In the genomic region with DNA sequence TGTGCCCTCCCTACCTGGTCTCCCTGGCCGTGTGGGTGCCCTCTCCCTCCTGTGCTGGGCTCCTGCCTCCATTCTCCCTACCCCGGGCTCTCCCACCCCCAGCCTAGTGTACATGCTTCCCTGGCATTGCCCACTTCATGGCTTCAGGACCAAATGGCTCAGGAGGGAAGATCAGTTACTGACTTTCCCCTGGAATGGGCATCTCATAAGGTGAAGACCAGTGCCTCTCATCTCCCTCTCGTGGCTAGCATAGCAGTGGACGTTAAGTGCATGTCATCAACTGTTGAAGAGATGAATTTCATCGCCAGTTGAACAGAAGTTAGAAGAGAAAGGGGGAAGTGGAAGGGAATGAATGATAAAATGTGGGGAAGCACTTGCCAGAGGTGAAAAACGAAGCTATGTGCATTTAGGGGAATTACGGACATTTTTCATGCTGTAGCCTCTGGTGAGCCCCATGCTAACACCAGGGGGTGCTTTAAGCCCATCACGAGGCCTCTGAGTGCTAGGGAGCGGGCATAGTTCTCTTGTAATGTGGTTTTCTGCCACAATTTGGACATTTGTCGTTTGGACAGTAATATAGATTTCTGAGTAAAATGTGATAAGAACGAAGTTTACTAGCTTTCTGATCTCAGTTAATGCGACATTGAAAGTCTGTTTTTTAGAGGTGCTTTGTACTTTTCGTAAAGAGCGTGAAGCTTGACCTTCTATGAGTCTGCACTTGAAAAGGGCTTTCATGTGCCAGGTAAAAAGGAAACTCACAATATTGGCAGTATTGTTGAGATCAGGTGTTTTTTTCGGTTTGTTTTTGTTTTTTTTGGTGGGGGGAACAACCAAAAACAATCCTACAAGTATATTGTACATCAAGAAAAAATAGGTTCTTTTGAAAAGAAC, we compare ENCODE assay signal across 8 cellular contexts. TPM values are rescaled to one million over a fixed set of nuclear protein-coding genes. Genes with fewer than 3 reads are reported as not detected.
DNase-seq lines count a peak whose midpoint lies in the region; ATAC-seq and TF ChIP-seq lines count a peak whose summit lies in the region.

No MANE protein-coding gene starts in this region.

- H3K14ac ChIP-seq in trophoblast cell (ENCODE audit: low read length), result no peak overlapping the region

- no peak overlapping the region for H4K12ac ChIP-seq in trophoblast cell (ENCODE audit: low read depth, low read length)

- H3K79me2 ChIP-seq in GM23338 (replicated peaks; ENCODE audit: insufficient read depth) (no peaks in the 10 kb centered on the region), trophoblast cell (ENCODE audit: control insufficient read depth, insufficient read depth, low read length, poor library complexity) (no peaks in the 10 kb centered on the region)

- H3K27me3 ChIP-seq in BE2C (no peaks in the 10 kb centered on the region), GM23338 (ENCODE audit: insufficient read depth) (no peaks in the 10 kb centered on the region), trophoblast cell (ENCODE audit: insufficient read depth, low read length) (no peaks in the 10 kb centered on the region)

- no peaks in the 10 kb centered on the region for H3K4me1 Mint-ChIP-seq in GM23338

- H2BK5ac ChIP-seq in trophoblast cell (ENCODE audit: low read depth, low read length, poor library complexity), result no peak overlapping the region

- WGBS in trophoblast cell (ENCODE audit: extremely low coverage, insufficient coverage, insufficient read length), result no CpG with 5 or more reads among the region's 15 CpGs

- no peak overlapping the region for H3K18ac ChIP-seq in trophoblast cell (ENCODE audit: low read length)

- H3K36me3 Mint-ChIP-seq in GM23338 (ENCODE audit: low read depth), result peaks cover 3% of the 10 kb centered on the region; the same call in 2 of the 3 replicates

- no peak overlapping the region for H2AK5ac ChIP-seq in trophoblast cell (ENCODE audit: low read length)

- no peak overlapping the region for H3K4me3 Mint-ChIP-seq in GM23338

- no peak overlapping the region for H3K9ac ChIP-seq in trophoblast cell (ENCODE audit: low read length)

- peak; percentile 69 for DNase-seq in BE2C
- DNase-seq in GM23338 (ENCODE audit: low spot score), result peak; percentile 74
- peak; percentile 66 to 86 for DNase-seq in NOMO-1 (lab: John Stamatoyannopoulos, UW; ENCODE audit: unreplicated experiment in 2 of 2)
- DNase-seq in activated T-cell treated with anti-CD3 and anti-CD28 coated beads for 24 hours (ENCODE audit: low read depth), result peak; percentile 31
- peak; percentile 81 for DNase-seq in fibroblast of pulmonary artery (ENCODE audit: low read depth)
- DNase-seq in trophoblast cell, result peak; percentile 36 to 75

- H3K4me1 ChIP-seq in BE2C, result no peaks in the 10 kb centered on the region
- H3K4me1 ChIP-seq in GM23338 (ENCODE audit: insufficient read depth), result no peaks in the 10 kb centered on the region
- H3K4me1 ChIP-seq in trophoblast cell (ENCODE audit: control insufficient read depth in 1 of 2, insufficient read depth in 2 of 2, low read length in 2 of 2), result no peaks in the 10 kb centered on the region

- H3K4me3 ChIP-seq in BE2C (ENCODE audit: low read depth, low read length) (no peak overlapping the region), GM23338 (no peak overlapping the region), fibroblast of pulmonary artery (replicated peaks; ENCODE audit: low read depth, low read length) (no peak overlapping the region), trophoblast cell (ENCODE audit: low read depth, low read length) (no peak overlapping the region)

- H4K20me1 ChIP-seq in GM23338 (replicated peaks; ENCODE audit: insufficient read depth), result peaks cover 3% of the 10 kb centered on the region

- no peak overlapping the region for H4K91ac ChIP-seq in trophoblast cell (ENCODE audit: low read depth, low read length)

- H3K9me3 ChIP-seq in BE2C, result 0 out of 2 replicates have a peak, but pooled peaks cover 3% of the 10 kb centered on the region
- H3K9me3 ChIP-seq in trophoblast cell (ENCODE audit: insufficient read depth, low read depth, low read length), result no peaks in the 10 kb centered on the region

- no peaks in the 10 kb centered on the region for H3K9me2 ChIP-seq in GM23338 (ENCODE audit: insufficient read depth)

- no peak overlapping the region for H3K23ac ChIP-seq in trophoblast cell (ENCODE audit: low read length)

- H2BK12ac ChIP-seq in trophoblast cell (ENCODE audit: low read length), result no peak overlapping the region

- H2BK120ac ChIP-seq in trophoblast cell (ENCODE audit: insufficient read depth, low read length, poor library complexity), result no peak overlapping the region

- H3K79me1 ChIP-seq in trophoblast cell (ENCODE audit: low read length), result no peaks in the 10 kb centered on the region

- no peak overlapping the region for H4K8ac ChIP-seq in trophoblast cell (ENCODE audit: low read depth, low read length)

- H3K27ac Mint-ChIP-seq in GM23338, result no peak overlapping the region

- H2AFZ ChIP-seq in GM23338 (no peak overlapping the region), trophoblast cell (ENCODE audit: insufficient read depth, low read length, poor library complexity) (no peak overlapping the region)

- no peak overlapping the region for H3K4me2 ChIP-seq in GM23338
- H3K4me2 ChIP-seq in trophoblast cell (ENCODE audit: low read length), result no peak overlapping the region

- H3K36me3 ChIP-seq in BE2C (no peaks in the 10 kb centered on the region), GM23338 (ENCODE audit: insufficient read depth) (no peaks in the 10 kb centered on the region), trophoblast cell (ENCODE audit: control insufficient read depth in 1 of 2, insufficient read depth in 2 of 2, low read length in 2 of 2) (no peaks in the 10 kb centered on the region)

- peaks cover 3% of the 10 kb centered on the region; the same call in 2 of the 3 replicates for H3K9me3 Mint-ChIP-seq in GM23338

- H3K27ac ChIP-seq in GM23338 (ENCODE audit: low read depth), result no peak overlapping the region
- no peak overlapping the region for H3K27ac ChIP-seq in trophoblast cell (ENCODE audit: low read depth, low read length)

- ATAC-seq in GM23338 (peak; percentile 79), GM19395 (IDR thresholded peaks at IDR 0.05; ENCODE audit: unreplicated experiment) (no peak), GM19463 (IDR thresholded peaks at IDR 0.05; ENCODE audit: unreplicated experiment) (no peak)

- no peaks in the 10 kb centered on the region for H3F3A ChIP-seq in GM23338 (replicated peaks; ENCODE audit: low read depth)

- no peak overlapping the region for H3K4ac ChIP-seq in trophoblast cell (ENCODE audit: low read depth, low read length)

- no peaks in the 10 kb centered on the region for H3K27me3 Mint-ChIP-seq in GM23338 (ENCODE audit: insufficient read depth, low read depth, poor library complexity)

- TF ChIP-seq CTCF in BE2C (IDR thresholded peaks at IDR 0.05; ENCODE audit: low read depth, low read length) (peak; percentile 92), GM23338 (conservative IDR thresholded peaks at IDR 0.05; ENCODE audit: low read depth in 2 of 2) (peak; percentile 76 to 84), fibroblast of pulmonary artery (IDR thresholded peaks at IDR 0.05; ENCODE audit: low read length, missing control alignments) (peak; percentile 97)

TF ChIP-seq in GM23338, 12 proteins besides CTCF, POLR2A, EP300 and RAD21:
- TF ChIP-seq STAT1 (IDR thresholded peaks at IDR 0.05; ENCODE audit: unreplicated experiment), result no peak
- TF ChIP-seq EZH2 (IDR thresholded peaks at IDR 0.05; ENCODE audit: low read depth, unreplicated experiment), result no peak
- no peak for TF ChIP-seq EZH2phosphoT487 (IDR thresholded peaks at IDR 0.05; ENCODE audit: unreplicated experiment)
- no peak for TF ChIP-seq ZNF331 (CRISPR knock-in tag; IDR thresholded peaks at IDR 0.05; ENCODE audit: low read depth)
- no peak for TF ChIP-seq POLR2AphosphoS5 (IDR thresholded peaks at IDR 0.05; ENCODE audit: low read depth)
- TF ChIP-seq NANOG (IDR thresholded peaks at IDR 0.05; ENCODE audit: borderline replicate concordance), result no peak

RNA-seq across cellular contexts. Expression of a gene that starts 50.4 kb away (rescaled TPM):
- 7.3 TPM for polyA plus RNA-seq in BE2C (2012; ENCODE audit: insufficient read depth, insufficient read length, low read depth)
- 12.2 and 12.5 TPM in 2 replicates for total RNA-seq in GM23338 (2014; rRNA removed; shearing (Covaris generic))
- 20.0 and 20.7 TPM in 2 replicates for polyA plus RNA-seq in GM23338 (2016; fragmentation: Nextera tagmentation; extraction: Ambion mirVana)
- polyA plus RNA-seq in trophoblast cell (2013), result 6.4 and 6.5 TPM in 2 replicates

RNA-seq across cellular contexts. Expression of a gene that starts 56.0 kb away (rescaled TPM):
- 39.2 TPM for polyA plus RNA-seq in BE2C (2012; ENCODE audit: insufficient read depth, insufficient read length, low read depth)
- 18.9 and 23.9 TPM in 2 replicates for total RNA-seq in GM23338 (2014; rRNA removed; shearing (Covaris generic))
- polyA plus RNA-seq in GM23338 (2016; fragmentation: Nextera tagmentation; extraction: Ambion mirVana), result 21.5 and 23.8 TPM in 2 replicates
- polyA plus RNA-seq in trophoblast cell (2013), result 23.1 and 24.0 TPM in 2 replicates

Comparison
In these comparisons a context has a peak if more than half of its experiments do, and no peak if none do; other contexts are left out.
1. DNase-seq: peak in every context shown above with its lines; median percentile 81 in fibroblast of pulmonary artery; 76 in NOMO-1; 74 in GM23338; 69 in BE2C; 56 in trophoblast cell; 31 in activated T-cell treated with anti-CD3 and anti-CD28 coated beads for 24 hours.